ENCODE assay signal across 17 cellular contexts in the genomic region with DNA sequence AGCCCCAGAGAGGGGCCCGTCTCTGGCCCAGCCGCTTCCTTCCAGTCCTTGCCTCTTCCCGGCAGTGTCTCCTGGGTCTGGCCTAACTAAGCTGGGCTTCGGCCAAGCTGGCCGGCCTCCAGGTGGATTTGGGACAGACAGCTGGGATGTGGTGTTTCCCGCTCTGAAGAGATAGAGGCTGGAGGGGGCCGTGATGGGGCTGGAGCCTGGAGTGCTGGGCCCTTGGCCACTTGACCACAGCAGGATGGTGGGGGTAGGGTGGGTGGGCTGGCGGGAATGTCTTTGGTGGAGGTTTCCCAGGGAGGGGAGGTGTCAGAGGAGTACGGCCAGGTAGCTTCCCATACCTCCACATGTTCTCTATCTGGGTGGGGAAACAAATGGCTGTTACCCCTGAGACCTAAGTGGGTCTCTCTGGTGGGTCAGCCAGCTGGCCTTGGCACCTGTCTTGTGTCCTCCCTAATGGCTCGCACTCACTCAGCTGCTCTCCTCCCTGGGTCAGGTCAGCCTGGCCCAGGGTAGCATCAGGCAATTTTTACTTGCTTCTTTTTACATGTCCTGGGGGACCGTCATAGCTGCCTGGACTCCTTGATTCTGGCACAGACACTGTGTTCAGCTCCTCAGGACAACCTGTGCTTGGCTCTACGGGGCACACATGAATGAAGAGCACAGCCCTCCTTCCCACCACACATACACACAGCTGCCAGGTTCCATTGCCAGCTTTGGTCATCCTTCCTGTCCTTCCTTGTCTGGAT. TPM values are rescaled to one million over a fixed set of nuclear protein-coding genes. Genes with fewer than 3 reads are reported as not detected.
A peak's percentile ranks its signal among the peaks of the same experiment; 100 is the strongest.
DNase-seq lines count a peak whose midpoint lies in the region; ATAC-seq, FAIRE-seq and TF ChIP-seq lines count a peak whose summit lies in the region.
"Had no signal": no experiment of that assay in that cellular context is flagged by ENCODE, and none has a peak within 500 bp of the region (broad histone marks: within the 10 kb centered on the region; RNA-seq: fewer than 3 reads in every experiment).

No MANE protein-coding gene starts in this region.

- no peak for TF ChIP-seq EP300 in H1 (IDR thresholded peaks at IDR 0.05; ENCODE audit: borderline replicate concordance in 1 of 2, low read depth in 2 of 2, low read length in 2 of 2)

- no peak overlapping the region for H2AK9ac ChIP-seq in IMR-90 (replicated peaks; ENCODE audit: low read depth, low read length, poor library complexity)

- intact Hi-C loops in IMR-90 (cut with micrococcal nuclease) (no loop called here), left lung (cut with DNase I) (no loop called here)

- H3K4ac ChIP-seq in IMR-90 (ENCODE audit: low read depth, low read length) (no peak overlapping the region), H1 (replicated peaks; ENCODE audit: insufficient read length, low read depth, low read length) (no peak overlapping the region)

- no peaks in the 10 kb centered on the region for H3K79me1 ChIP-seq in IMR-90 (ENCODE audit: low read depth in 1 of 2, low read length in 2 of 2)
- no peaks in the 10 kb centered on the region for H3K79me1 ChIP-seq in H1 (ENCODE audit: low read depth, low read length)

- H3K9ac ChIP-seq in IMR-90 (ENCODE audit: low read depth, low read length) (no peak overlapping the region), H1 (replicated peaks in 1 of 4; ENCODE audit: extremely low read depth in 1 of 4, low read depth in 3 of 4, low read length in 3 of 4) (no peak overlapping the region), skeletal muscle tissue (ENCODE audit: low read depth in 1 of 3, low read length in 3 of 3) (no peak overlapping the region)

- 0 out of 2 replicates have a peak, but pooled peaks cover 3% of the 10 kb centered on the region for H3K9me1 ChIP-seq in IMR-90 (ENCODE audit: insufficient read depth, low read length)

- H4K8ac ChIP-seq in IMR-90 (ENCODE audit: low read depth in 2 of 2, low read length in 2 of 2) (no peak overlapping the region), H1 (ENCODE audit: extremely low read depth, insufficient read depth, low read length) (peak overlapping the region; percentile 58)

- H4K20me1 ChIP-seq in IMR-90 (ENCODE audit: insufficient read depth, low read length) (no peaks in the 10 kb centered on the region), H1 (replicated peaks in 1 of 2; ENCODE audit: control insufficient read depth in 1 of 2, insufficient read depth in 2 of 2, low read length in 2 of 2) (no peaks in the 10 kb centered on the region)

- H3K56ac ChIP-seq in IMR-90 (ENCODE audit: extremely low read depth, insufficient read depth, low read length): no peak overlapping the region
- no peak overlapping the region for H3K56ac ChIP-seq in H1 (replicated peaks; ENCODE audit: insufficient read length, low read depth, low read length)

- H3K4me1 ChIP-seq in IMR-90 (ENCODE audit: control insufficient read depth, insufficient read depth, low read length) (peaks cover 5% of the 10 kb centered on the region; the same call in 1 of the 2 replicates), H1 (replicated peaks in 1 of 4; ENCODE audit: control insufficient read depth in 3 of 4, insufficient read depth in 4 of 4, low read length in 3 of 4) (peaks cover 7 to 25% (median 16%) of the 10 kb centered on the region in 4 experiments), left lung (peaks cover 0 to 11% of the 10 kb centered on the region in 2 donors), skeletal muscle tissue (ENCODE audit: control insufficient read depth in 3 of 3, insufficient read depth in 3 of 3, low read length in 3 of 3) (peaks cover 40 to 55% (median 53%) of the 10 kb centered on the region in 3 donors), small intestine (ENCODE audit: control insufficient read depth in 2 of 2, insufficient read depth in 1 of 2, low read depth in 1 of 2, low read length in 1 of 2) (peaks cover 0 to 5% of the 10 kb centered on the region in 2 donors)

- DNase-seq in IMR-90 (no peak), H1 (ENCODE audit: low read depth in 1 of 2, low spot score in 2 of 2) (no peak), left lung (no peak), activated gamma-delta T cell (lab: John Stamatoyannopoulos, UW) (no peak), small intestine (no peak), ecto neural progenitor cell (ENCODE audit: low spot score) (no peak), OCI-M2 (lab: John Stamatoyannopoulos, UW; ENCODE audit: unreplicated experiment) (no peak)
- DNase-seq: activated naive CD4-positive, alpha-beta T cell treated with Interleukin-2 at 50 U/mL for 16 hours; DMS153; NCI-H1417 treated with DMSO at 0.1 percent for 48 hours; NCI-H345; nephron progenitor cell had no signal

- TF ChIP-seq POLR2A in IMR-90 (IDR thresholded peaks at IDR 0.05; ENCODE audit: low read depth, low read length) (no peak), H1 (IDR thresholded peaks at IDR 0.05; ENCODE audit: control extremely low read depth in 1 of 2, low read depth in 2 of 2, low read length in 2 of 2) (no peak)

- CTCF ChIA-PET in IMR-90 (lab: Yijun Ruan, JAX) (no interaction called here), H1 (lab: Charles Lee; ENCODE audit: partially characterized antibody) (interaction anchor here (0.9 to 3.4 kb wide), 6 partner anchors 22 to 68 kb away, joined by 3 to 16 read pairs (median 4); a partner anchor contains a TSS)

- H2BK12ac ChIP-seq in H1 (ENCODE audit: low read depth, low read length): peak overlapping the region; percentile 71; the same call in 1 of the 2 replicates

- WGBS in IMR-90 (ENCODE audit: extremely low coverage in 2 of 2, insufficient read length in 1 of 2), 2 experiments: 66% methylated on average over 5 of the region's 12 CpGs; no CpG with 5 or more reads in 1 of the 2 experiments
- 88% methylated on average over 10 of the region's 12 CpGs; no CpG with 5 or more reads in 1 of the 2 experiments for WGBS in H1 (ENCODE audit: extremely low coverage in 1 of 2, insufficient coverage in 1 of 2, insufficient read length in 1 of 2, insufficient replicate concordance in 2 of 2, low coverage in 1 of 2, low lambda C conversion rate in 2 of 2, missing lambda C conversion rate in 1 of 2), 2 experiments
- WGBS in small intestine, 3 donors: 63 to 66% (median 64%) methylated on average over 12 of the region's 12 CpGs

- H2AK5ac ChIP-seq in IMR-90 (ENCODE audit: low read depth, low read length) (no peak overlapping the region), H1 (ENCODE audit: low read depth, low read length) (no peak overlapping the region)

- H3K14ac ChIP-seq in IMR-90 (replicated peaks; ENCODE audit: low read depth, low read length) (no peak overlapping the region), H1 (ENCODE audit: insufficient read length) (no peak overlapping the region)

- H2BK5ac ChIP-seq in IMR-90 (ENCODE audit: low read depth, low read length, poor library complexity, severe bottlenecking) (no peak overlapping the region), H1 (ENCODE audit: low read depth, low read length) (peak overlapping the region; percentile 75; the same call in 1 of the 2 replicates)

- H3K4me3 ChIP-seq in IMR-90 (ENCODE audit: insufficient read depth, low read depth, low read length): no peak overlapping the region
- H3K4me3 ChIP-seq in H1 (ENCODE audit: extremely low read depth in 1 of 4, insufficient read depth in 2 of 4, low read depth in 3 of 4, low read length in 4 of 4): no peak overlapping the region
- H3K4me3 ChIP-seq in left lung: no peak overlapping the region
- no peak overlapping the region for H3K4me3 ChIP-seq in skeletal muscle tissue (ENCODE audit: low read length in 3 of 3)
- H3K4me3 ChIP-seq in small intestine (ENCODE audit: low read depth in 1 of 2, low read length in 2 of 2): no peak overlapping the region
- H3K4me3 ChIP-seq: K562 had no signal

- H3K4me2 ChIP-seq in IMR-90 (ENCODE audit: low read depth, low read length): no peak overlapping the region
- no peak overlapping the region for H3K4me2 ChIP-seq in H1 (ENCODE audit: insufficient read depth in 1 of 2, low read depth in 2 of 2, low read length in 2 of 2)

- H2BK15ac ChIP-seq in IMR-90 (ENCODE audit: low read depth, low read length) (no peak overlapping the region), H1 (ENCODE audit: low read length) (peak overlapping the region; percentile 75; the same call in 1 of the 2 replicates)

- no peak overlapping the region for H3K27ac ChIP-seq in IMR-90 (ENCODE audit: insufficient read depth, low read length)
- no peak overlapping the region for H3K27ac ChIP-seq in H1 (ENCODE audit: low read depth, low read length)
- no peak overlapping the region for H3K27ac ChIP-seq in left lung
- peak overlapping the region; percentile 48 for H3K27ac ChIP-seq in skeletal muscle tissue (ENCODE audit: low read depth, low read length)
- peak overlapping the region in 1 of 2 donors; percentile 50 for H3K27ac ChIP-seq in small intestine (ENCODE audit: low read depth in 1 of 2, low read length in 1 of 2)
- H3K27ac ChIP-seq: VCaP had no signal

- H2BK120ac ChIP-seq in IMR-90 (ENCODE audit: low read depth, low read length): no peak overlapping the region
- no peak overlapping the region for H2BK120ac ChIP-seq in H1 (replicated peaks; ENCODE audit: low read depth, low read length)

- H4K5ac ChIP-seq in IMR-90 (ENCODE audit: low read depth, low read length) (no peak overlapping the region), H1 (ENCODE audit: insufficient read length, low read depth, low read length) (no peak overlapping the region)

- POLR2A ChIA-PET in IMR-90 (lab: Charles Lee; ENCODE audit: unreplicated experiment): no interaction called here
- POLR2A ChIA-PET in H1 (lab: Charles Lee; ENCODE audit: partially characterized antibody): interaction anchor here (0.9 to 1.8 kb wide), 4 partner anchors 28 to 33 kb away, joined by 3 to 5 read pairs (median 4); a partner anchor contains a TSS

- H3K27me3 ChIP-seq in IMR-90 (ENCODE audit: control insufficient read depth, insufficient read depth, low read length) (peaks cover 8% of the 10 kb centered on the region), H1 (replicated peaks in 1 of 4; ENCODE audit: control insufficient read depth in 3 of 4, extremely low read depth in 1 of 4, insufficient read depth in 3 of 4, low read length in 3 of 4) (peaks cover 0 to 2% (median 1%) of the 10 kb centered on the region in 4 experiments; a peak in 1 of 7 replicates), left lung (no peaks in the 10 kb centered on the region), skeletal muscle tissue (ENCODE audit: control insufficient read depth in 3 of 3, insufficient read depth in 3 of 3, low read length in 3 of 3) (no peaks in the 10 kb centered on the region), small intestine (ENCODE audit: control insufficient read depth in 2 of 2, insufficient read depth in 2 of 2, low read length in 2 of 2) (no peaks in the 10 kb centered on the region)

- dilution Hi-C loops in IMR-90 (cut with HindIII; ENCODE audit: low sequenced_read_pairs, unreplicated experiment): no loop called here

- no peak for TF ChIP-seq RAD21 in IMR-90 (IDR thresholded peaks at IDR 0.05; ENCODE audit: low read length)
- no peak for TF ChIP-seq RAD21 in H1 (IDR thresholded peaks at IDR 0.05 in 1 of 2, conservative IDR thresholded peaks at IDR 0.05 in 1 of 2; ENCODE audit: low read depth in 2 of 2, low read length in 2 of 2)

- H3K79me2 ChIP-seq in H1 (ENCODE audit: control insufficient read depth in 1 of 2, insufficient read depth in 2 of 2, low read length in 2 of 2): no peaks in the 10 kb centered on the region

- H4K91ac ChIP-seq in IMR-90 (ENCODE audit: insufficient read depth, low read depth, low read length) (no peak overlapping the region), H1 (replicated peaks; ENCODE audit: insufficient read length, low read length) (no peak overlapping the region)

- H2BK20ac ChIP-seq in IMR-90 (ENCODE audit: low read depth, low read length) (no peak overlapping the region), H1 (ENCODE audit: low read length) (no peak overlapping the region)

- ATAC-seq in IMR-90 (ENCODE audit: low read depth) (no peak), left lung (peak; percentile 14)
- ATAC-seq: K562 had no signal

- no peaks in the 10 kb centered on the region for H3K9me3 ChIP-seq in IMR-90 (ENCODE audit: control insufficient read depth, insufficient read depth, low read length)
- H3K9me3 ChIP-seq in H1 (ENCODE audit: insufficient read depth in 2 of 2, low read depth in 1 of 2, low read length in 1 of 2): no peaks in the 10 kb centered on the region
- H3K9me3 ChIP-seq in left lung: no peaks in the 10 kb centered on the region
- no peaks in the 10 kb centered on the region for H3K9me3 ChIP-seq in skeletal muscle tissue (ENCODE audit: control insufficient read depth in 3 of 3, low read length in 3 of 3)
- no peaks in the 10 kb centered on the region for H3K9me3 ChIP-seq in small intestine (ENCODE audit: control insufficient read depth, low read depth)

- no peaks in the 10 kb centered on the region for H3K36me3 ChIP-seq in IMR-90 (ENCODE audit: control insufficient read depth, insufficient read depth, low read length)
- H3K36me3 ChIP-seq in H1 (ENCODE audit: control insufficient read depth in 2 of 4, insufficient read depth in 4 of 4, low read length in 3 of 4): no peaks in the 10 kb centered on the region
- H3K36me3 ChIP-seq in left lung: no peaks in the 10 kb centered on the region
- H3K36me3 ChIP-seq in skeletal muscle tissue (ENCODE audit: control insufficient read depth in 3 of 3, insufficient read depth in 3 of 3, low read length in 3 of 3): no peaks in the 10 kb centered on the region
- H3K36me3 ChIP-seq in small intestine (ENCODE audit: control insufficient read depth in 2 of 2, insufficient read depth in 2 of 2, low read length in 2 of 2): no peaks in the 10 kb centered on the region

- H3K23me2 ChIP-seq in H1 (ENCODE audit: low read depth, low read length): no peaks in the 10 kb centered on the region

- peak overlapping the region; percentile 33 for H2AFZ ChIP-seq in IMR-90 (replicated peaks; ENCODE audit: low read length, poor library complexity)
- no peak overlapping the region for H2AFZ ChIP-seq in H1 (ENCODE audit: low read length)

- BruUV-seq in IMR-90 (replicated peaks; lab: Mats Ljungman, UMichigan): no TSS peak

- H3K23ac ChIP-seq in IMR-90 (ENCODE audit: low read depth, low read length): no peak overlapping the region; the same call in 1 of the 2 replicates
- H3K23ac ChIP-seq in H1 (ENCODE audit: insufficient read length): no peak overlapping the region

- in situ Hi-C loops in IMR-90 (cut with MboI; ENCODE audit: low sequenced_read_pairs): no loop called here

- TF ChIP-seq CTCF in IMR-90 (conservative IDR thresholded peaks at IDR 0.05; ENCODE audit: low read depth, low read length) (no peak), H1 (IDR thresholded peaks at IDR 0.05; ENCODE audit: control extremely low read depth in 1 of 3, insufficient read depth in 1 of 3, low read depth in 1 of 3, low read length in 3 of 3) (no peak), left lung (IDR thresholded peaks at IDR 0.05) (no peak)

- no peak for FAIRE-seq in H1 (lab: Jason Lieb, UNC)
- FAIRE-seq in small intestine (lab: Jason Lieb, UNC): no peak
- FAIRE-seq: endometrium, H54, K562 had no signal

- H3K18ac ChIP-seq in IMR-90 (ENCODE audit: low read depth, low read length) (no peak overlapping the region), H1 (ENCODE audit: extremely low read depth, low read length) (no peak overlapping the region)

RNA-seq across cellular contexts. Expression of a gene that starts 19.8 kb away (rescaled TPM):
- total RNA-seq in IMR-90 (2012; rRNA removed): 0.28 and 0.36 TPM in 2 replicates
- 0.39 and 0.42 TPM in 2 replicates for polyA plus RNA-seq in IMR-90 (2012; rRNA removed)
- 0.21 and 1.0 TPM in 2 replicates for polyA plus RNA-seq in IMR-90 (2012; cell fraction: cytosol; rRNA removed)
- polyA plus RNA-seq in IMR-90 (2012; cell fraction: nucleus; rRNA removed; ENCODE audit: low replicate concordance): 0.28 and 0.52 TPM in 2 replicates
- total RNA-seq in H1 (2021; fragmentation: NEBNext Ultra II Directional; extraction: Animal tissue kit (Norgen Biotek cat#: 25700)): 3.9 and 4.1 TPM in 2 replicates
- polyA plus RNA-seq in H1 (2011; rRNA removed): 2.1 and 2.8 TPM in 2 replicates
- polyA plus RNA-seq in H1 (2011; cell fraction: cytosol; rRNA removed): 2.3 TPM
- polyA plus RNA-seq in H1 (2011; cell fraction: nucleus; rRNA removed): 4.3 TPM
- 2.1 to 3.3 TPM (median 2.9 TPM) in 4 replicates for polyA plus RNA-seq in H1 (2012, experiment 1 of 2)
- polyA plus RNA-seq in H1 (2012, experiment 2 of 2): 2.8 TPM
- 2.9 TPM for polyA plus RNA-seq in H1 (2013, experiment 1 of 2)
- 3.1 TPM for polyA plus RNA-seq in H1 (2013, experiment 2 of 2)
- 1.2 and 1.7 TPM in 2 replicates for polyA minus RNA-seq in H1 (2011; rRNA and poly(A)+ RNA removed)
- 4.0 TPM for polyA minus RNA-seq in H1 (2011; cell fraction: cytosol; rRNA and poly(A)+ RNA removed)
- 8.7 TPM for polyA minus RNA-seq in H1 (2011; cell fraction: nucleus; rRNA and poly(A)+ RNA removed)
- total RNA-seq in left lung: 1 to 10 TPM; 3.4 to 4.6 TPM
- total RNA-seq in skeletal muscle tissue: 8.9 TPM
- polyA plus RNA-seq in small intestine: 10 to 100 TPM in 1 of 3 donors, 1 to 10 TPM in 2; 1.6 to 14.0 (median 3.2) TPM

RNA-seq across cellular contexts. Expression of a gene that starts 27.5 kb away (rescaled TPM):
- 69.4 and 70.1 TPM in 2 replicates for total RNA-seq in IMR-90 (2012; rRNA removed)
- 63.6 and 73.9 TPM in 2 replicates for polyA plus RNA-seq in IMR-90 (2012; rRNA removed)
- 54.6 and 57.1 TPM in 2 replicates for polyA plus RNA-seq in IMR-90 (2012; cell fraction: cytosol; rRNA removed)
- polyA plus RNA-seq in IMR-90 (2012; cell fraction: nucleus; rRNA removed; ENCODE audit: low replicate concordance): 33.1 and 55.7 TPM in 2 replicates
- 42.6 and 51.4 TPM in 2 replicates for total RNA-seq in H1 (2021; fragmentation: NEBNext Ultra II Directional; extraction: Animal tissue kit (Norgen Biotek cat#: 25700))
- 59.7 and 79.9 TPM in 2 replicates for polyA plus RNA-seq in H1 (2011; rRNA removed)
- 85.4 TPM for polyA plus RNA-seq in H1 (2011; cell fraction: cytosol; rRNA removed)
- 64.5 TPM for polyA plus RNA-seq in H1 (2011; cell fraction: nucleus; rRNA removed)
- polyA plus RNA-seq in H1 (2012, experiment 1 of 2): 48.8 to 54.9 TPM (median 53.1 TPM) in 4 replicates
- polyA plus RNA-seq in H1 (2012, experiment 2 of 2): 20.3 TPM
- polyA plus RNA-seq in H1 (2013, experiment 1 of 2): 27.6 TPM
- 25.4 TPM for polyA plus RNA-seq in H1 (2013, experiment 2 of 2)
- polyA minus RNA-seq in H1 (2011; rRNA and poly(A)+ RNA removed): 57.0 and 65.4 TPM in 2 replicates
- polyA minus RNA-seq in H1 (2011; cell fraction: cytosol; rRNA and poly(A)+ RNA removed): 31.3 TPM
- 24.0 TPM for polyA minus RNA-seq in H1 (2011; cell fraction: nucleus; rRNA and poly(A)+ RNA removed)
- total RNA-seq in left lung: 10 to 100 TPM; 38.7 to 44.4 TPM
- 18.8 TPM for total RNA-seq in skeletal muscle tissue
- polyA plus RNA-seq in small intestine: 10 to 100 TPM; 41.8 to 50.8 (median 47.8) TPM

RNA-seq across cellular contexts. Expression of a gene that starts 52.2 kb away (rescaled TPM):
- total RNA-seq in IMR-90 (2012; rRNA removed) (0.72 and 1.1 TPM in 2 replicates), left lung (1 to 10 TPM; 5.6 to 6.7 TPM), skeletal muscle tissue (3.1 TPM)
- polyA plus RNA-seq in IMR-90 (2012; rRNA removed) (1.2 and 1.7 TPM in 2 replicates), H1 (2011; rRNA removed) (9.4 and 9.8 TPM in 2 replicates), small intestine (1 to 10 TPM; 1.8 to 3.5 (median 3.4) TPM)
- polyA plus RNA-seq in IMR-90 (2012; cell fraction: cytosol; rRNA removed): 0.44 and 0.67 TPM in 2 replicates
- polyA plus RNA-seq in IMR-90 (2012; cell fraction: nucleus; rRNA removed; ENCODE audit: low replicate concordance): 3.6 and 5.3 TPM in 2 replicates
- total RNA-seq in H1 (2021; fragmentation: NEBNext Ultra II Directional; extraction: Animal tissue kit (Norgen Biotek cat#: 25700)): 11.3 and 13.8 TPM in 2 replicates
- polyA plus RNA-seq in H1 (2011; cell fraction: cytosol; rRNA removed): 13.9 TPM
- 45.2 TPM for polyA plus RNA-seq in H1 (2011; cell fraction: nucleus; rRNA removed)
- polyA plus RNA-seq in H1 (2012, experiment 1 of 2): 9.3 to 19.0 TPM (median 15.0 TPM) in 4 replicates
- 5.9 TPM for polyA plus RNA-seq in H1 (2012, experiment 2 of 2)
- 6.5 TPM for polyA plus RNA-seq in H1 (2013, experiment 1 of 2)
- 5.4 TPM for polyA plus RNA-seq in H1 (2013, experiment 2 of 2)
- 21.4 and 21.5 TPM in 2 replicates for polyA minus RNA-seq in H1 (2011; rRNA and poly(A)+ RNA removed)
- 7.9 TPM for polyA minus RNA-seq in H1 (2011; cell fraction: cytosol; rRNA and poly(A)+ RNA removed)
- 25.7 TPM for polyA minus RNA-seq in H1 (2011; cell fraction: nucleus; rRNA and poly(A)+ RNA removed)
